In genomic region chr19:13006431-13007281, GRCh38 we compare ENCODE assay signal across 15 cellular contexts. TPM values are rescaled to one million over a fixed set of nuclear protein-coding genes. Genes with fewer than 3 reads are reported as not detected.
DNase-seq lines count a peak whose midpoint lies in the region; ATAC-seq and TF ChIP-seq lines count a peak whose summit lies in the region.
"Had no signal": no experiment of that assay in that cellular context is flagged by ENCODE, and none has a peak within 500 bp of the region (broad histone marks: within the 10 kb centered on the region; RNA-seq: fewer than 3 reads in every experiment).

No MANE protein-coding gene starts in this region.

- H3K9me3 ChIP-seq in HEK293 (ENCODE audit: control insufficient read depth, insufficient read depth, low read depth, low read length) (no peaks in the 10 kb centered on the region), tibial nerve (no peaks in the 10 kb centered on the region)
- H3K9me3 ChIP-seq: neutrophil, testis had no signal

- TF ChIP-seq EP300 in tibial nerve (IDR thresholded peaks at IDR 0.05), result no peak

- in situ Hi-C loops in GM13976 (cut with MboI; ENCODE audit: low sequenced_read_pairs, unreplicated experiment), result no loop called here

- CTCF ChIA-PET in HEK293 (lab: Yijun Ruan, JAX), result interaction anchor here (0.6 to 8.5 kb wide), 12 partner anchors 18 to 1868 kb away, joined by 3 to 56 read pairs (median 4); no protein-coding TSS in a partner anchor

- H3K4me1 ChIP-seq in HEK293 (ENCODE audit: control insufficient read depth, insufficient read depth, low read length), result no peaks in the 10 kb centered on the region
- peaks cover 0 to 97% (median 44%) of the 10 kb centered on the region in 4 donors for H3K4me1 ChIP-seq in tibial nerve

- DNase-seq in dorsolateral prefrontal cortex (peak in 1 of 10 donors; percentile 49), myocyte (ENCODE audit: low read depth) (peak; percentile 72), tibial nerve (ENCODE audit: low spot score in 2 of 2) (no peak), GM13976 (ENCODE audit: low spot score) (no peak), NCI-H524 (lab: John Stamatoyannopoulos, UW) (no peak)
- DNase-seq: central memory CD4-positive, alpha-beta T cell; KBM-7; NCI-H446; stimulated activated CD4-positive, alpha-beta T cell treated with anti-CD3 and anti-CD28 coated beads, Interleukin-12 subunit alpha, Interleukin-12 subunit beta, amount 100 ng/mL, for 4 hours had no signal

- WGBS in tibial nerve, 2 donors, result 61% methylated on average over 23 to 28 of the region's 28 CpGs

- no peak for TF ChIP-seq CTCF in HEK293 (tag by site-specific recombination; IDR thresholded peaks at IDR 0.05)
- TF ChIP-seq CTCF in dorsolateral prefrontal cortex (IDR thresholded peaks at IDR 0.05 in 54 of 56, conservative IDR thresholded peaks at IDR 0.05 in 2 of 56; ENCODE audit: low read depth in 1 of 56, partially characterized antibody in 56 of 56), result no peak
- no peak for TF ChIP-seq CTCF in tibial nerve (IDR thresholded peaks at IDR 0.05)
- no peak for TF ChIP-seq CTCF in GM13976 (IDR thresholded peaks at IDR 0.05; ENCODE audit: borderline replicate concordance, control extremely low read depth, extremely low read depth, insufficient read depth, missing control alignments)

- H3K27me3 ChIP-seq in dorsolateral prefrontal cortex (no peaks in the 10 kb centered on the region), tibial nerve (no peaks in the 10 kb centered on the region)
- H3K27me3 ChIP-seq: testis had no signal

- H3K36me3 ChIP-seq in HEK293 (ENCODE audit: control insufficient read depth in 2 of 2, insufficient read depth in 1 of 2, low read length in 2 of 2) (no peaks in the 10 kb centered on the region), tibial nerve (peaks cover 0 to 4% (median 0%) of the 10 kb centered on the region in 3 donors)
- H3K36me3 ChIP-seq: neutrophil had no signal

- H3K4me3 ChIP-seq in HEK293 (ENCODE audit: low read depth, low read length) (no peak overlapping the region), dorsolateral prefrontal cortex (peak overlapping the region in 26 of 59 donors; percentile 4 to 37 (median 16)), tibial nerve (no peak overlapping the region)
- H3K4me3 ChIP-seq: hepatocyte, testis had no signal

- ATAC-seq in GM21723 (IDR thresholded peaks at IDR 0.05; ENCODE audit: unreplicated experiment), result no peak

- no peak overlapping the region for H3K27ac ChIP-seq in HEK293 (ENCODE audit: extremely low read depth, low read depth, low read length)
- peak overlapping the region; percentile 60 to 100 (median 98) for H3K27ac ChIP-seq in dorsolateral prefrontal cortex
- H3K27ac ChIP-seq in tibial nerve, result peak overlapping the region; percentile 18 to 67 (median 24)
- H3K27ac ChIP-seq: hepatocyte, neutrophil had no signal

- POLR2A ChIA-PET in HEK293 (lab: Yijun Ruan, JAX), result no interaction called here

- no peak for TF ChIP-seq POLR2A in tibial nerve (IDR thresholded peaks at IDR 0.05)

- intact Hi-C loops in dorsolateral prefrontal cortex (cut with DNase I), result no loop called here

TF ChIP-seq in HEK293, 187 proteins besides CTCF, POLR2A, EP300 and RAD21:
- TF ChIP-seq TRIM28 (IDR thresholded peaks at IDR 0.05; ENCODE audit: borderline replicate concordance, low read length) (no peak), HIC1 (tag by site-specific recombination; IDR thresholded peaks at IDR 0.05) (peak; percentile 38; the same call in 1 of the 2 replicates)
TF ChIP-seq in HEK293: peak in this region for 1.

RNA-seq across cellular contexts. Expression of gene NFIX, which starts 11.4 kb away (rescaled TPM):
- total RNA-seq in dorsolateral prefrontal cortex (100 to 1,000 TPM; 219 to 402 (median 309) TPM), myocyte (17.7 and 23.3 TPM in 2 replicates), tibial nerve (10 to 100 TPM; 39.8 to 55.8 (median 48.2) TPM)
- polyA plus RNA-seq in myocyte (2012), result 86.6 TPM

RNA-seq across cellular contexts. Expression of gene DAND5, which starts 37.3 kb away (rescaled TPM):
- total RNA-seq in dorsolateral prefrontal cortex (1 to 10 TPM in 1 of 120 experiments, under 1 TPM in 49, not detected in 70; 0.14 to 1.1 (median 0.35) TPM), myocyte (not detected in 2 replicates), tibial nerve (not detected)
- polyA plus RNA-seq in myocyte (2012), result not detected
- polyA plus RNA-seq: hepatocyte, liver had no signal

RNA-seq across cellular contexts. Expression of gene GADD45GIP1, which starts 49.6 kb away (rescaled TPM):
- 10 to 100 TPM; 11.9 to 33.8 (median 19.3) TPM for total RNA-seq in dorsolateral prefrontal cortex
- total RNA-seq in myocyte, result 44.6 and 58.1 TPM in 2 replicates
- 52.4 TPM for polyA plus RNA-seq in myocyte (2012)
- total RNA-seq in tibial nerve, result 10 to 100 TPM; 41.4 to 68.8 (median 53.5) TPM
